Comparison of ENCODE assay signal across 2 cellular contexts in genomic region chr2:61009355-61009754, GRCh38.
TF ChIP-seq lines count a peak whose summit lies in the region.

No MANE protein-coding gene starts in this region.

TF ChIP-seq in A549, 52 proteins besides CTCF, POLR2A, EP300 and RAD21 (continued from another document):
- peak; percentile 84 for TF ChIP-seq MAFK (IDR thresholded peaks at IDR 0.05; ENCODE audit: partially characterized antibody)
TF ChIP-seq in A549: peak in this region for 1.

TF ChIP-seq in IMR-90, 13 proteins besides CTCF, POLR2A, EP300 and RAD21 (continued from another document):
- peak; percentile 80 for TF ChIP-seq MAFK (IDR thresholded peaks at IDR 0.05; ENCODE audit: low read depth, low read length)
